12 cellular contexts compared by ENCODE assay signal in genomic region chr3:116517308-116517707, GRCh38.
DNase-seq lines count a peak whose midpoint lies in the region; ATAC-seq, FAIRE-seq and TF ChIP-seq lines count a peak whose summit lies in the region.
"Had no signal": no experiment of that assay in that cellular context is flagged by ENCODE, and none has a peak within 500 bp of the region (broad histone marks: within the 10 kb centered on the region; RNA-seq: fewer than 3 reads in every experiment).

No MANE protein-coding gene starts in this region.

- peak; percentile 34 for TF ChIP-seq CTCF in LNCaP clone FGC (IDR thresholded peaks at IDR 0.05; ENCODE audit: control insufficient read depth, extremely low read depth, insufficient read depth)
- TF ChIP-seq CTCF in bronchial epithelial cell (IDR thresholded peaks at IDR 0.05; ENCODE audit: insufficient read depth, low read length, severe bottlenecking), result peak; percentile 1
- TF ChIP-seq CTCF in retinal pigment epithelial cell (conservative IDR thresholded peaks at IDR 0.05; ENCODE audit: low read depth, low read length), result peak; percentile 42

- no peaks in the 10 kb centered on the region for H3K36me3 ChIP-seq in bronchial epithelial cell (ENCODE audit: control insufficient read depth, insufficient read depth, low read length)
- H3K36me3 ChIP-seq: BLaER1 had no signal

- no peaks in the 10 kb centered on the region for H3K36me3 Mint-ChIP-seq in activated naive CD4-positive, alpha-beta T cell treated with anti-CD3 and anti-CD28 coated beads, Interleukin-2, amount 50 U/mL, for 72 hours
- H3K36me3 Mint-ChIP-seq: brain had no signal

- peaks cover 3 to 12% of the 10 kb centered on the region in 2 donors for H3K9me3 Mint-ChIP-seq in activated naive CD4-positive, alpha-beta T cell treated with anti-CD3 and anti-CD28 coated beads, Interleukin-2, amount 50 U/mL, for 72 hours

- DNase-seq in NCI-H524 (lab: John Stamatoyannopoulos, UW) (peak; percentile 11 to 51), NCI-H524 treated with DMSO at 0.1 percent for 48 hours (lab: John Stamatoyannopoulos, UW) (no peak), LNCaP clone FGC (ENCODE audit: low read depth) (no peak), bronchial epithelial cell (ENCODE audit: low read depth) (peak; percentile 10), retinal pigment epithelial cell (ENCODE audit: low read depth) (no peak)
- DNase-seq in activated naive CD4-positive, alpha-beta T cell treated with anti-CD3 and anti-CD28 coated beads, Interleukin-2, amount 50 U/mL, for 72 hours (ENCODE audit: low spot score in 2 of 2), result no peak
- DNase-seq in stimulated activated naive CD8-positive, alpha-beta T cell treated with anti-CD3 and anti-CD28 coated beads, Interleukin-15, Interleukin-2, amounts not matched to agents 100 U/mL and 50 U/mL, for 24 hours, result no peak
- DNase-seq: hypothalamus, posterior cingulate gyrus had no signal

- no peaks in the 10 kb centered on the region for H3K27me3 ChIP-seq in bronchial epithelial cell (ENCODE audit: control insufficient read depth, insufficient read depth, low read length)
- H3K27me3 ChIP-seq: BLaER1 had no signal

- no peak for FAIRE-seq in bronchial epithelial cell (lab: Jason Lieb, UNC)

- no peak for ATAC-seq in activated naive CD4-positive, alpha-beta T cell treated with anti-CD3 and anti-CD28 coated beads, Interleukin-2, amount 50 U/mL, for 72 hours
- no peak for ATAC-seq in stimulated activated naive CD8-positive, alpha-beta T cell treated with anti-CD3 and anti-CD28 coated beads, Interleukin-15, Interleukin-2, amounts not matched to agents 100 U/mL and 50 U/mL, for 24 hours
- no peak for ATAC-seq in HG03135 (IDR thresholded peaks at IDR 0.05; ENCODE audit: unreplicated experiment)

- H3K4me3 ChIP-seq in LNCaP clone FGC (ENCODE audit: low read depth, low read length) (no peak overlapping the region), bronchial epithelial cell (ENCODE audit: low read depth, low read length) (no peak overlapping the region), retinal pigment epithelial cell (ENCODE audit: low read length) (no peak overlapping the region)
- H3K4me3 ChIP-seq: BLaER1 had no signal

- no peak overlapping the region for H3K27ac Mint-ChIP-seq in activated naive CD4-positive, alpha-beta T cell treated with anti-CD3 and anti-CD28 coated beads, Interleukin-2, amount 50 U/mL, for 72 hours
- H3K27ac Mint-ChIP-seq: brain had no signal

Comparison
In these comparisons a context has a peak if more than half of its experiments do, and no peak if none do; other contexts are left out.
1. DNase-seq: peak in NCI-H524 (2 of 2) and bronchial epithelial cell (single experiment); none in NCI-H524 treated with DMSO at 0.1 percent for 48 hours (single experiment), LNCaP clone FGC (single experiment), retinal pigment epithelial cell (single experiment), activated naive CD4-positive, alpha-beta T cell treated with anti-CD3 and anti-CD28 coated beads, Interleukin-2, amount 50 U/mL, for 72 hours (0 of 2) and stimulated activated naive CD8-positive, alpha-beta T cell treated with anti-CD3 and anti-CD28 coated beads, Interleukin-15, Interleukin-2, amounts not matched to agents 100 U/mL and 50 U/mL, for 24 hours (single experiment).
2. Peak in every context shown above with its lines, with median percentiles within 50 percentile points of each other: CTCF ChIP-seq.